In genomic region chr6:34390531-34391013, GRCh38 we compare ENCODE assay signal across 8 cellular contexts. TPM values are rescaled to one million over a fixed set of nuclear protein-coding genes. Genes with fewer than 3 reads are reported as not detected.
DNase-seq lines count a peak whose midpoint lies in the region; TF ChIP-seq lines count a peak whose summit lies in the region.

No MANE protein-coding gene starts in this region.

- H3K27me3 ChIP-seq in A673 (replicated peaks; ENCODE audit: insufficient read depth, low read depth, low read length, poor library complexity) = no peaks in the 10 kb centered on the region
- no peaks in the 10 kb centered on the region for H3K27me3 ChIP-seq in HUES6 (ENCODE audit: control insufficient read depth, insufficient read depth, low read length)
- H3K27me3 ChIP-seq in muscle layer of colon (ENCODE audit: control insufficient read depth in 1 of 2, insufficient read depth in 2 of 2, low read length in 2 of 2) = no peaks in the 10 kb centered on the region

- intact Hi-C loops in A673 (cut with micrococcal nuclease; ENCODE audit: unreplicated experiment) = no loop called here

- CTCF ChIA-PET in A673 (lab: Charles Lee) = interaction anchor here (1.1 kb wide), 1 partner anchor 33 kb away, joined by 3 read pairs; no protein-coding TSS in a partner anchor

- H3K9me3 ChIP-seq in A673 (ENCODE audit: low read depth, low read length, poor library complexity, severe bottlenecking) = no peaks in the 10 kb centered on the region
- no peaks in the 10 kb centered on the region for H3K9me3 ChIP-seq in HUES6 (ENCODE audit: control insufficient read depth, insufficient read depth, low read depth, low read length)
- H3K9me3 ChIP-seq in muscle layer of colon (ENCODE audit: low read length) = no peaks in the 10 kb centered on the region

- peak overlapping the region; percentile 88 for H3K4me3 ChIP-seq in A673 (ENCODE audit: low read depth, low read length, poor library complexity, severe bottlenecking)
- H3K4me3 ChIP-seq in HUES6 (ENCODE audit: low read depth, low read length) = peak overlapping the region; percentile 80
- H3K4me3 ChIP-seq in cardiac fibroblast (replicated peaks in 1 of 2; ENCODE audit: low read depth in 2 of 2, low read length in 2 of 2) = peak overlapping the region; percentile 76 to 82
- H3K4me3 ChIP-seq in muscle layer of colon (ENCODE audit: low read depth in 1 of 2, low read length in 2 of 2) = peak overlapping the region; percentile 65 to 92

- H3K27ac ChIP-seq in A673 (ENCODE audit: low read depth, low read length, poor library complexity, severe bottlenecking) = peak overlapping the region; percentile 94
- no peak overlapping the region for H3K27ac ChIP-seq in HUES6 (ENCODE audit: low read depth, low read length)
- H3K27ac ChIP-seq in muscle layer of colon (ENCODE audit: low read depth, low read length) = peak overlapping the region; percentile 89

- H3K36me3 ChIP-seq in A673 (ENCODE audit: insufficient read depth, low read length, poor library complexity, severe bottlenecking) (no peaks in the 10 kb centered on the region), HUES6 (ENCODE audit: control insufficient read depth, insufficient read depth, low read length) (no peaks in the 10 kb centered on the region), muscle layer of colon (ENCODE audit: insufficient read depth, low read length) (no peaks in the 10 kb centered on the region)

- BruUV-seq in A673 (replicated peaks; lab: Mats Ljungman, UMichigan) = TSS peak; percentile 37

- TF ChIP-seq CTCF in A673 (conservative IDR thresholded peaks at IDR 0.05; ENCODE audit: low read depth, low read length) (no peak), cardiac fibroblast (IDR thresholded peaks at IDR 0.05; ENCODE audit: low read depth, low read length) (no peak)

- DNase-seq in A673 (ENCODE audit: low spot score) = no peak
- no peak for DNase-seq in cardiac fibroblast (ENCODE audit: low read depth in 2 of 2)
- no peak for DNase-seq in SIG-M5 treated with dmso at 0.1 percent for 504 hours (lab: John Stamatoyannopoulos, UW; ENCODE audit: unreplicated experiment)
- DNase-seq in effector CD4-positive, alpha-beta T cell = no peak
- no peak for DNase-seq in SKM-1 treated with dmso at 0.1 percent for 144 hours (lab: John Stamatoyannopoulos, UW; ENCODE audit: unreplicated experiment)
- DNase-seq in NCI-H2227 treated with DMSO at 0.1 percent for 48 hours (lab: John Stamatoyannopoulos, UW) = no peak

- POLR2A ChIA-PET in A673 (lab: Charles Lee; ENCODE audit: low non-redundant PET) = interaction anchor here (0.6 kb wide), 1 partner anchor 16 kb away, joined by 3 read pairs; no protein-coding TSS in a partner anchor

- H3K4me1 ChIP-seq in A673 (ENCODE audit: insufficient read depth, low read length, poor library complexity, severe bottlenecking) = peaks cover 22% of the 10 kb centered on the region
- peaks cover 12% of the 10 kb centered on the region for H3K4me1 ChIP-seq in HUES6 (ENCODE audit: control insufficient read depth, insufficient read depth, low read length)
- peaks cover 45% of the 10 kb centered on the region for H3K4me1 ChIP-seq in muscle layer of colon (ENCODE audit: insufficient read depth, low read length)

- peak overlapping the region; percentile 51 for H3K9ac ChIP-seq in HUES6 (ENCODE audit: low read length)
- H3K9ac ChIP-seq in muscle layer of colon (ENCODE audit: low read length) = peak overlapping the region; percentile 25

RNA-seq across cellular contexts. Expression of gene NUDT3, which starts 1.9 kb away (rescaled TPM):
- 34.1 and 38.4 TPM in 2 replicates for total RNA-seq in A673 (2021)

RNA-seq across cellular contexts. Expression of gene RPS10, which starts 35.3 kb away (rescaled TPM):
- 1,482 and 1,497 TPM in 2 replicates for total RNA-seq in A673 (2021)
